In genomic region chr5:163695817-163696216, GRCh38 we compare ENCODE assay signal across 1 cellular context.
TF ChIP-seq lines count a peak whose summit lies in the region.

No MANE protein-coding gene starts in this region.

TF ChIP-seq in IMR-90, 13 proteins besides CTCF, POLR2A, EP300 and RAD21 (continued from another document):
- no peak for TF ChIP-seq NFE2L2 (IDR thresholded peaks at IDR 0.05; ENCODE audit: low read depth, low read length)
- no peak for TF ChIP-seq FOS (IDR thresholded peaks at IDR 0.05; ENCODE audit: low read depth, low read length)
